ENCODE assay signal across 28 cellular contexts in the genomic region with DNA sequence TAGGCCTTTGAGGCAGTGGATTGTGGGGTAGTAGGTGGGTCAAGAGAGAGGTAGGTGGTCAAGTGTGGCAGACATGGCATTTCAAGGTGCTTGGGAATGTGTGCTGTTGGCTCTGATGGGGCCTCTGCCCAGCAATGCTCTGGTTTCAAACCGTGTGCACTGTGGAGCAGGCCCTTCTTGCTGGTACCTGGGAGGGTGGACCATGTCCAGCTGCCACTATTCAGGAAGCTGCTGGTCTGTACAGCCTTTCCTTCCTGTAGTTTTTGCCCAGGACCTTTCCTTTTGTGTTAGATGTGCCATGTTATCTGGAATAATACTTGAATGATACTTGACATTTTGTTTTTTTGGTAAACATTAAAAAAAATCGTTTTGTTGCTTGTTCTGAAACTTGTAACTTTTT. TPM values are rescaled to one million over a fixed set of nuclear protein-coding genes. Genes with fewer than 3 reads are reported as not detected.
A peak's percentile ranks its signal among the peaks of the same experiment; 100 is the strongest.
DNase-seq lines count a peak whose midpoint lies in the region; ATAC-seq, FAIRE-seq and TF ChIP-seq lines count a peak whose summit lies in the region.
"Had no signal": no experiment of that assay in that cellular context is flagged by ENCODE, and none has a peak within 500 bp of the region (broad histone marks: within the 10 kb centered on the region; RNA-seq: fewer than 3 reads in every experiment).

No MANE protein-coding gene starts in this region.

- H3K79me1 ChIP-seq in H1 (ENCODE audit: low read depth, low read length) = peaks cover 6% of the 10 kb centered on the region

- DNase-seq in heart left ventricle (no peak), left cardiac atrium (no peak), H1 (ENCODE audit: low read depth in 1 of 2, low spot score in 2 of 2) (no peak), mesothelial cell of epicardium (ENCODE audit: low spot score in 2 of 2, unreplicated experiment in 2 of 2) (no peak), uterus (no peak), HAP-1 (ENCODE audit: low spot score in 2 of 2) (no peak), GM19240 (ENCODE audit: insufficient read length, low spot score) (no peak)
- DNase-seq in activated T-cell treated with anti-CD3 and anti-CD28 coated beads, Interleukin-2, amount 50 U/mL, for 24 hours = no peak
- DNase-seq: activated CD4-positive, alpha-beta T cell treated with anti-CD3 and anti-CD28 coated beads for 48 hours; activated naive CD4-positive, alpha-beta T cell; activated T-cell treated with anti-CD3 and anti-CD28 coated beads, Interleukin-2, amount 50 U/mL, for 4 hours; DMS79; NCI-H1105; NCI-H1930; NCI-H2227 treated with DMSO at 0.1 percent for 48 hours; NCI-H69; stimulated activated CD4-positive, alpha-beta T cell treated with anti-CD3 and anti-CD28 coated beads, Interleukin-4, amount 100 ng/mL, for 24 hours; stimulated activated naive CD4-positive, alpha-beta T cell; T-helper 17 cell had no signal

- H3K4me1 ChIP-seq in heart left ventricle = peaks cover 0 to 47% (median 28%) of the 10 kb centered on the region in 12 donors
- peaks cover 0 to 6% (median 5%) of the 10 kb centered on the region in 4 experiments; a peak in 3 of 7 replicates for H3K4me1 ChIP-seq in H1 (replicated peaks in 1 of 4; ENCODE audit: control insufficient read depth in 3 of 4, insufficient read depth in 4 of 4, low read length in 3 of 4)
- H3K4me1 ChIP-seq in uterus = peaks cover 0 to 7% of the 10 kb centered on the region in 2 donors
- no peaks in the 10 kb centered on the region for H3K4me1 ChIP-seq in HAP-1

- no peaks in the 10 kb centered on the region for H3K23me2 ChIP-seq in H1 (ENCODE audit: low read depth, low read length)

- H3K36me3 ChIP-seq in heart left ventricle (peaks cover 0 to 27% (median 15%) of the 10 kb centered on the region in 9 donors), H1 (ENCODE audit: control insufficient read depth in 2 of 4, insufficient read depth in 4 of 4, low read length in 3 of 4) (peaks cover 2 to 38% (median 11%) of the 10 kb centered on the region in 4 experiments; a peak in 6 of 8 replicates), uterus (no peaks in the 10 kb centered on the region), HAP-1 (replicated peaks) (peaks cover 16% of the 10 kb centered on the region)

- intact Hi-C loops in heart left ventricle (cut with DNase I) (no loop called here), left cardiac atrium (cut with DNase I) (no loop called here), uterus (cut with DNase I; ENCODE audit: low total_unique reads) (no loop called here)

- H3K79me2 ChIP-seq in H1 (ENCODE audit: control insufficient read depth in 1 of 2, insufficient read depth in 2 of 2, low read length in 2 of 2) = peaks cover 18 to 94% of the 10 kb centered on the region in 2 experiments

- H3K4me2 ChIP-seq in H1 (ENCODE audit: insufficient read depth in 1 of 2, low read depth in 2 of 2, low read length in 2 of 2) = peak overlapping the region; percentile 17; a peak in 1 of 4 replicates

- no peaks in the 10 kb centered on the region for H3K27me3 Mint-ChIP-seq in mesothelial cell of epicardium (ENCODE audit: low read depth)
- no peaks in the 10 kb centered on the region for H3K27me3 Mint-ChIP-seq in activated T-cell treated with anti-CD3 and anti-CD28 coated beads, Interleukin-2, amount 50 U/mL, for 24 hours
- H3K27me3 Mint-ChIP-seq: B cell; natural killer cell treated with Interleukin-12 subunit alpha and Interleukin-12 subunit beta and Interleukin-15 and Interleukin-18, amount 100 ng/mL, for 72 hours; T-helper 17 cell had no signal

- no peak for TF ChIP-seq RAD21 in H1 (IDR thresholded peaks at IDR 0.05 in 1 of 2, conservative IDR thresholded peaks at IDR 0.05 in 1 of 2; ENCODE audit: low read depth in 2 of 2, low read length in 2 of 2)

- H3K4me3 ChIP-seq in heart left ventricle = no peak overlapping the region
- no peak overlapping the region for H3K4me3 ChIP-seq in H1 (ENCODE audit: extremely low read depth in 1 of 4, insufficient read depth in 2 of 4, low read depth in 3 of 4, low read length in 4 of 4)
- H3K4me3 ChIP-seq in uterus = no peak overlapping the region
- H3K4me3 ChIP-seq in HAP-1 = no peak overlapping the region
- H3K4me3 ChIP-seq: SK-N-MC had no signal

- no peak overlapping the region for H3K56ac ChIP-seq in H1 (replicated peaks; ENCODE audit: insufficient read length, low read depth, low read length)

- no peak overlapping the region for H3K23ac ChIP-seq in H1 (ENCODE audit: insufficient read length)

- no peak overlapping the region for H2BK12ac ChIP-seq in H1 (ENCODE audit: low read depth, low read length)

- 24 to 39% (median 34%) methylated on average over 2 of the region's 2 CpGs for WGBS in heart left ventricle, 4 donors
- 81% methylated on average over 2 of the region's 2 CpGs; no CpG with 5 or more reads in 1 of the 2 experiments for WGBS in H1 (ENCODE audit: extremely low coverage in 1 of 2, insufficient coverage in 1 of 2, insufficient read length in 1 of 2, insufficient replicate concordance in 2 of 2, low coverage in 1 of 2, low lambda C conversion rate in 2 of 2, missing lambda C conversion rate in 1 of 2), 2 experiments

- H3K27me3 ChIP-seq in heart left ventricle = no peaks in the 10 kb centered on the region
- no peaks in the 10 kb centered on the region for H3K27me3 ChIP-seq in H1 (replicated peaks in 1 of 4; ENCODE audit: control insufficient read depth in 3 of 4, extremely low read depth in 1 of 4, insufficient read depth in 3 of 4, low read length in 3 of 4)
- H3K27me3 ChIP-seq in uterus = no peaks in the 10 kb centered on the region
- no peaks in the 10 kb centered on the region for H3K27me3 ChIP-seq in HAP-1 (ENCODE audit: low read depth)

- peaks cover 15% of the 10 kb centered on the region for H3K36me3 Mint-ChIP-seq in mesothelial cell of epicardium
- peaks cover 12% of the 10 kb centered on the region for H3K36me3 Mint-ChIP-seq in activated T-cell treated with anti-CD3 and anti-CD28 coated beads, Interleukin-2, amount 50 U/mL, for 24 hours (ENCODE audit: low read depth)
- H3K36me3 Mint-ChIP-seq: natural killer cell treated with Interleukin-12 subunit alpha and Interleukin-12 subunit beta and Interleukin-15 and Interleukin-18, amount 100 ng/mL, for 72 hours had no signal

- H2BK15ac ChIP-seq in H1 (ENCODE audit: low read length) = no peak overlapping the region

- H3K27ac Mint-ChIP-seq in mesothelial cell of epicardium = peak overlapping the region; percentile 54
- no peak overlapping the region for H3K27ac Mint-ChIP-seq in activated T-cell treated with anti-CD3 and anti-CD28 coated beads, Interleukin-2, amount 50 U/mL, for 24 hours
- H3K27ac Mint-ChIP-seq: B cell; natural killer cell treated with Interleukin-12 subunit alpha and Interleukin-12 subunit beta and Interleukin-15 and Interleukin-18, amount 100 ng/mL, for 72 hours; T-helper 17 cell had no signal

- H2AK5ac ChIP-seq in H1 (ENCODE audit: low read depth, low read length) = peak overlapping the region; percentile 11; the same call in 1 of the 2 replicates

- no peak overlapping the region for H3K14ac ChIP-seq in H1 (ENCODE audit: insufficient read length)

- no peak overlapping the region for H3K4me3 Mint-ChIP-seq in mesothelial cell of epicardium
- H3K4me3 Mint-ChIP-seq in activated T-cell treated with anti-CD3 and anti-CD28 coated beads, Interleukin-2, amount 50 U/mL, for 24 hours = no peak overlapping the region
- H3K4me3 Mint-ChIP-seq: activated T-cell treated with anti-CD3 and anti-CD28 coated beads, Interleukin-2, amount 50 U/mL, for 4 hours; B cell; natural killer cell treated with Interleukin-12 subunit alpha and Interleukin-12 subunit beta and Interleukin-15 and Interleukin-18, amount 100 ng/mL, for 72 hours; T-helper 17 cell had no signal

- TF ChIP-seq EP300 in H1 (IDR thresholded peaks at IDR 0.05; ENCODE audit: borderline replicate concordance in 1 of 2, low read depth in 2 of 2, low read length in 2 of 2) = no peak

- no peak for FAIRE-seq in H1 (lab: Jason Lieb, UNC)
- FAIRE-seq: bronchial epithelial cell, endometrium had no signal

- H3K9ac ChIP-seq in H1 (replicated peaks in 1 of 4; ENCODE audit: extremely low read depth in 1 of 4, low read depth in 3 of 4, low read length in 3 of 4) = 0 out of 7 replicates have a peak overlapping the region, but pooled peaks of 1 of the 4 experiments have one; percentile 24

- no peak overlapping the region for H2BK5ac ChIP-seq in H1 (ENCODE audit: low read depth, low read length)

- H3K27ac ChIP-seq in heart left ventricle (peak overlapping the region; percentile 5 to 59 (median 28)), H1 (ENCODE audit: low read depth, low read length) (peak overlapping the region; percentile 47; the same call in 1 of the 2 replicates), uterus (peak overlapping the region; percentile 55 to 80)
- H3K27ac ChIP-seq: SK-N-MC had no signal

- H2AFZ ChIP-seq in H1 (ENCODE audit: low read length) = no peak overlapping the region

- no peak for TF ChIP-seq POLR2A in heart left ventricle (IDR thresholded peaks at IDR 0.05)
- TF ChIP-seq POLR2A in H1 (IDR thresholded peaks at IDR 0.05; ENCODE audit: control extremely low read depth in 1 of 2, low read depth in 2 of 2, low read length in 2 of 2) = no peak
- TF ChIP-seq POLR2A in uterus (IDR thresholded peaks at IDR 0.05) = no peak

- no peak overlapping the region for H2BK20ac ChIP-seq in H1 (ENCODE audit: low read length)

- TF ChIP-seq CTCF in heart left ventricle (IDR thresholded peaks at IDR 0.05) (no peak), H1 (IDR thresholded peaks at IDR 0.05; ENCODE audit: control extremely low read depth in 1 of 3, insufficient read depth in 1 of 3, low read depth in 1 of 3, low read length in 3 of 3) (no peak), mesothelial cell of epicardium (IDR thresholded peaks at IDR 0.05; ENCODE audit: unreplicated experiment) (no peak), uterus (IDR thresholded peaks at IDR 0.05) (no peak)

- H4K20me1 ChIP-seq in H1 (replicated peaks in 1 of 2; ENCODE audit: control insufficient read depth in 1 of 2, insufficient read depth in 2 of 2, low read length in 2 of 2) = peaks cover 10 to 15% of the 10 kb centered on the region in 2 experiments

- H4K5ac ChIP-seq in H1 (ENCODE audit: insufficient read length, low read depth, low read length) = no peak overlapping the region

- peaks cover 19% of the 10 kb centered on the region for H3K4me1 Mint-ChIP-seq in mesothelial cell of epicardium
- peaks cover 9% of the 10 kb centered on the region for H3K4me1 Mint-ChIP-seq in activated T-cell treated with anti-CD3 and anti-CD28 coated beads, Interleukin-2, amount 50 U/mL, for 24 hours (ENCODE audit: low read depth)

- ATAC-seq in heart left ventricle (peak in 3 of 4 donors; percentile 28 to 52 (median 45)), left cardiac atrium (no peak)
- ATAC-seq: activated T-cell treated with anti-CD3 and anti-CD28 coated beads, Interleukin-2, amount 50 U/mL, for 4 hours; natural killer cell treated with Interleukin-12 subunit alpha and Interleukin-12 subunit beta and Interleukin-15 and Interleukin-18, amount 100 ng/mL, for 72 hours; T-helper 17 cell had no signal

- no peaks in the 10 kb centered on the region for H3K9me3 ChIP-seq in heart left ventricle
- H3K9me3 ChIP-seq in H1 (ENCODE audit: insufficient read depth in 2 of 2, low read depth in 1 of 2, low read length in 1 of 2) = no peaks in the 10 kb centered on the region
- no peaks in the 10 kb centered on the region for H3K9me3 ChIP-seq in uterus
- no peaks in the 10 kb centered on the region for H3K9me3 ChIP-seq in HAP-1

- no peaks in the 10 kb centered on the region for H3K9me3 Mint-ChIP-seq in mesothelial cell of epicardium
- no peaks in the 10 kb centered on the region for H3K9me3 Mint-ChIP-seq in activated T-cell treated with anti-CD3 and anti-CD28 coated beads, Interleukin-2, amount 50 U/mL, for 24 hours
- H3K9me3 Mint-ChIP-seq: activated T-cell treated with anti-CD3 and anti-CD28 coated beads, Interleukin-2, amount 50 U/mL, for 4 hours; natural killer cell treated with Interleukin-12 subunit alpha and Interleukin-12 subunit beta and Interleukin-15 and Interleukin-18, amount 100 ng/mL, for 72 hours had no signal

- H3K18ac ChIP-seq in H1 (ENCODE audit: extremely low read depth, low read length) = no peak overlapping the region

- H2BK120ac ChIP-seq in H1 (replicated peaks; ENCODE audit: low read depth, low read length) = no peak overlapping the region

- CTCF ChIA-PET in H1 (lab: Charles Lee; ENCODE audit: partially characterized antibody) = no interaction called here

- in situ Hi-C loops in HAP-1 (cut with MboI; ENCODE audit: low sequenced_read_pairs) = no loop called here

- POLR2A ChIA-PET in H1 (lab: Charles Lee; ENCODE audit: partially characterized antibody) = interaction anchor here (0.8 to 3.1 kb wide), 3 partner anchors 9 to 15 kb away, joined by 3 to 17 read pairs (median 9); a partner anchor contains a TSS

- no peak overlapping the region for H3K4ac ChIP-seq in H1 (replicated peaks; ENCODE audit: insufficient read length, low read depth, low read length)

- peak overlapping the region; percentile 80; the same call in 1 of the 2 replicates for H4K8ac ChIP-seq in H1 (ENCODE audit: extremely low read depth, insufficient read depth, low read length)

- H4K91ac ChIP-seq in H1 (replicated peaks; ENCODE audit: insufficient read length, low read length) = no peak overlapping the region

RNA-seq across cellular contexts. Expression of a gene that starts 14.8 kb away (rescaled TPM):
- total RNA-seq in heart left ventricle (10 to 100 TPM in 8 of 9 donors, 1 to 10 TPM in 1; 8.5 to 16.9 (median 11.9) TPM), left cardiac atrium (10 to 100 TPM; 15.7 to 16.5 TPM), mesothelial cell of epicardium (121 to 124 TPM (median 123 TPM) in 3 replicates), uterus (100 to 1,000 TPM in 2 of 4 donors, 10 to 100 TPM in 2; 25.6 to 155 (median 93.4) TPM)
- polyA plus RNA-seq in heart left ventricle (10 to 100 TPM in 1 of 2 donors, 1 to 10 TPM in 1; 7.4 to 15.4 TPM), H1 (2011; rRNA removed) (37.8 and 38.0 TPM in 2 replicates)
- total RNA-seq in H1 (2021; fragmentation: NEBNext Ultra II Directional; extraction: Animal tissue kit (Norgen Biotek cat#: 25700)) = 75.7 and 78.2 TPM in 2 replicates
- 66.4 TPM for polyA plus RNA-seq in H1 (2011; cell fraction: cytosol; rRNA removed)
- polyA plus RNA-seq in H1 (2011; cell fraction: nucleus; rRNA removed) = 111 TPM
- polyA plus RNA-seq in H1 (2012, experiment 1 of 2) = 74.3 to 134 TPM (median 89.9 TPM) in 4 replicates
- polyA plus RNA-seq in H1 (2012, experiment 2 of 2) = 7.8 TPM
- 98.9 TPM for polyA plus RNA-seq in H1 (2013, experiment 1 of 2)
- 80.9 TPM for polyA plus RNA-seq in H1 (2013, experiment 2 of 2)
- 95.2 and 103 TPM in 2 replicates for polyA minus RNA-seq in H1 (2011; rRNA and poly(A)+ RNA removed)
- polyA minus RNA-seq in H1 (2011; cell fraction: cytosol; rRNA and poly(A)+ RNA removed) = 46.0 TPM
- polyA minus RNA-seq in H1 (2011; cell fraction: nucleus; rRNA and poly(A)+ RNA removed) = 103 TPM

RNA-seq across cellular contexts. Expression of a gene that starts 49.9 kb away (rescaled TPM):
- total RNA-seq in heart left ventricle (100 to 1,000 TPM in 2 of 9 donors, 10 to 100 TPM in 7; 12.4 to 137 (median 33.0) TPM), left cardiac atrium (100 to 1,000 TPM in 1 of 2 donors, 10 to 100 TPM in 1; 64.8 to 120 TPM), mesothelial cell of epicardium (0.60 to 1.8 TPM (median 1.5 TPM) in 3 replicates), uterus (100 to 1,000 TPM in 3 of 4 donors, 10 to 100 TPM in 1; 36.8 to 259 (median 151) TPM)
- polyA plus RNA-seq in heart left ventricle (10 to 100 TPM; 10.2 to 17.4 TPM), H1 (2011; rRNA removed) (0.46 and 0.60 TPM in 2 replicates)
- total RNA-seq in H1 (2021; fragmentation: NEBNext Ultra II Directional; extraction: Animal tissue kit (Norgen Biotek cat#: 25700)) = 0.86 TPM in 1 of 2 replicates, not detected in the other
- 0.34 TPM for polyA plus RNA-seq in H1 (2011; cell fraction: cytosol; rRNA removed)
- 0.44 TPM for polyA plus RNA-seq in H1 (2011; cell fraction: nucleus; rRNA removed)
- 0.35 to 0.64 TPM (median 0.52 TPM) in 3 of 4 replicates, not detected in the other for polyA plus RNA-seq in H1 (2012, experiment 1 of 2)
- not detected for polyA plus RNA-seq in H1 (2012, experiment 2 of 2)
- 0.85 TPM for polyA plus RNA-seq in H1 (2013, experiment 1 of 2)
- polyA plus RNA-seq in H1 (2013, experiment 2 of 2) = 1.1 TPM
- 0.98 and 2.0 TPM in 2 replicates for polyA minus RNA-seq in H1 (2011; rRNA and poly(A)+ RNA removed)
- not detected for polyA minus RNA-seq in H1 (2011; cell fraction: cytosol; rRNA and poly(A)+ RNA removed)
- polyA minus RNA-seq in H1 (2011; cell fraction: nucleus; rRNA and poly(A)+ RNA removed) = 2.5 TPM
- total RNA-seq: activated CD8-positive, alpha-beta memory T cell treated with anti-CD3 and anti-CD28 coated beads for 36 hours; activated T-cell treated with anti-CD3 and anti-CD28 coated beads, Interleukin-2, amount 50 U/mL, for 4 hours; glomerular endothelial cell; mononuclear cell; natural killer cell treated with Interleukin-12 subunit alpha and Interleukin-12 subunit beta and Interleukin-15 and Interleukin-18, amount 100 ng/mL, for 72 hours; RPMI7951; T-helper 17 cell had no signal

Comparison
In these comparisons a context has a peak if more than half of its experiments do, and no peak if none do; other contexts are left out.
1. ATAC-seq: peak in heart left ventricle (3 of 4); none in left cardiac atrium (0 of 2).
2. Peak in every context shown above with its lines, with median percentiles within 50 percentile points of each other: H3K27ac ChIP-seq.